Comparison of ENCODE assay signal across 10 cellular contexts in genomic region chr1:217911908-217912307, GRCh38.
A peak's percentile ranks its signal among the peaks of the same experiment; 100 is the strongest.
DNase-seq lines count a peak whose midpoint lies in the region; ATAC-seq and TF ChIP-seq lines count a peak whose summit lies in the region.
"Had no signal": no experiment of that assay in that cellular context is flagged by ENCODE, and none has a peak within 500 bp of the region (broad histone marks: within the 10 kb centered on the region; RNA-seq: fewer than 3 reads in every experiment).

No MANE protein-coding gene starts in this region.

- H2AFZ ChIP-seq in OCI-LY7 (ENCODE audit: low read length): no peak overlapping the region

- intact Hi-C loops in OCI-LY7 (cut with micrococcal nuclease; ENCODE audit: unreplicated experiment): no loop called here
- intact Hi-C loops in uterus (cut with DNase I; ENCODE audit: low total_unique reads): no loop called here

- H3K9me3 ChIP-seq in OCI-LY7 (ENCODE audit: low read length) (no peaks in the 10 kb centered on the region), uterus (no peaks in the 10 kb centered on the region), right atrium auricular region (no peaks in the 10 kb centered on the region)

- no peaks in the 10 kb centered on the region for H3K4me1 ChIP-seq in OCI-LY7 (ENCODE audit: insufficient read depth, low read length, poor library complexity, severe bottlenecking)
- no peaks in the 10 kb centered on the region for H3K4me1 ChIP-seq in uterus
- no peaks in the 10 kb centered on the region for H3K4me1 ChIP-seq in right atrium auricular region

- TF ChIP-seq CTCF in OCI-LY7 (conservative IDR thresholded peaks at IDR 0.05; ENCODE audit: low read length) (peak; percentile 65), uterus (IDR thresholded peaks at IDR 0.05) (no peak), right atrium auricular region (IDR thresholded peaks at IDR 0.05) (peak in 1 of 2 donors; percentile 32)

- BruUV-seq in OCI-LY7 (replicated peaks; lab: Mats Ljungman, UMichigan): no TSS peak

- H3K36me3 ChIP-seq in H7 (replicated peaks; ENCODE audit: control insufficient read depth, insufficient read depth, low read length) (no peaks in the 10 kb centered on the region), OCI-LY7 (ENCODE audit: insufficient read depth, low read length) (no peaks in the 10 kb centered on the region), uterus (no peaks in the 10 kb centered on the region), right atrium auricular region (no peaks in the 10 kb centered on the region)

- DNase-seq in D341Med (ENCODE audit: low spot score) (peak; percentile 56), H7 (peak; percentile 68), OCI-LY7 (ENCODE audit: low spot score) (peak; percentile 15), foreskin melanocyte (peak; percentile 31), uterus (no peak), right atrium auricular region (ENCODE audit: low spot score) (no peak)
- DNase-seq: activated naive CD4-positive, alpha-beta T cell treated with anti-CD3 and anti-CD28 coated beads for 36 hours; cerebellar nuclear complex; T-helper 1 cell had no signal

- H3K4me2 ChIP-seq in OCI-LY7 (ENCODE audit: low read length): no peak overlapping the region

- no peaks in the 10 kb centered on the region for H4K20me1 ChIP-seq in OCI-LY7 (ENCODE audit: insufficient read depth, low read length)

- TF ChIP-seq POLR2A in uterus (IDR thresholded peaks at IDR 0.05): no peak

- no peak for ATAC-seq in HG03045 (IDR thresholded peaks at IDR 0.05; ENCODE audit: unreplicated experiment)

- H3K27me3 ChIP-seq in H7 (ENCODE audit: control insufficient read depth, insufficient read depth, low read length) (no peaks in the 10 kb centered on the region), uterus (no peaks in the 10 kb centered on the region), right atrium auricular region (no peaks in the 10 kb centered on the region)

- H3K4me3 ChIP-seq in H7 (ENCODE audit: insufficient read depth, low read depth, low read length): no peak overlapping the region
- H3K4me3 ChIP-seq in OCI-LY7 (ENCODE audit: low read depth, low read length, poor library complexity, severe bottlenecking): no peak overlapping the region
- H3K4me3 ChIP-seq in uterus: no peak overlapping the region
- H3K4me3 ChIP-seq in right atrium auricular region: no peak overlapping the region

- H3K27ac ChIP-seq in OCI-LY7 (ENCODE audit: low read depth, low read length, poor library complexity, severe bottlenecking): no peak overlapping the region
- H3K27ac ChIP-seq in uterus: no peak overlapping the region
- H3K27ac ChIP-seq in right atrium auricular region: no peak overlapping the region

- H3K9me2 ChIP-seq in OCI-LY7 (ENCODE audit: insufficient read depth, low read length): no peaks in the 10 kb centered on the region

- CTCF ChIA-PET in OCI-LY7 (lab: Charles Lee; ENCODE audit: unreplicated experiment): no interaction called here

- H3K79me2 ChIP-seq in OCI-LY7 (ENCODE audit: insufficient read depth, low read depth, low read length): no peaks in the 10 kb centered on the region

- POLR2A ChIA-PET in OCI-LY7 (lab: Charles Lee): interaction anchor here (0.6 kb wide), 1 partner anchor 17 kb away, joined by 3 read pairs; no protein-coding TSS in a partner anchor

Comparison
In these comparisons a context has a peak if more than half of its experiments do, and no peak if none do; other contexts are left out.
1. DNase-seq: peak in D341Med (single experiment), H7 (single experiment), OCI-LY7 (single experiment) and foreskin melanocyte (single experiment); none in uterus (0 of 2) and right atrium auricular region (single experiment).